Comparison of ENCODE assay signal across 1 cellular context in genomic region chr13:33918199-33918932, GRCh38.
TF ChIP-seq lines count a peak whose summit lies in the region.

No MANE protein-coding gene starts in this region.

TF ChIP-seq in HEK293, 187 proteins besides CTCF, POLR2A, EP300 and RAD21 (continued from another document):
- TF ChIP-seq BCL11B (tag by site-specific recombination; IDR thresholded peaks at IDR 0.05; ENCODE audit: low read depth) (no peak), ZNF341 (tag by site-specific recombination; IDR thresholded peaks at IDR 0.05; ENCODE audit: low read depth) (no peak), ZNF629 (tag by site-specific recombination; IDR thresholded peaks at IDR 0.05) (peak; percentile 43; the same call in 1 of the 2 replicates), ZNF670 (tag by site-specific recombination; IDR thresholded peaks at IDR 0.05; ENCODE audit: low read depth) (no peak), ZBTB21 (tag by site-specific recombination; IDR thresholded peaks at IDR 0.05) (no peak; the same call in 1 of the 2 replicates), SCRT2 (tag by site-specific recombination; IDR thresholded peaks at IDR 0.05) (0 out of 2 replicates have a peak, but pooled peaks have one; percentile 11), ZNF140 (tag by site-specific recombination; IDR thresholded peaks at IDR 0.05) (no peak), ZNF548 (tag by site-specific recombination; IDR thresholded peaks at IDR 0.05) (no peak), ZNF518A (tag by site-specific recombination; conservative IDR thresholded peaks at IDR 0.05; ENCODE audit: low read depth) (0 out of 2 replicates have a peak, but pooled peaks have one; percentile 12), ZBTB17 (tag by site-specific recombination; IDR thresholded peaks at IDR 0.05) (0 out of 2 replicates have a peak, but pooled peaks have one; percentile 44), ZNF660 (tag by site-specific recombination; IDR thresholded peaks at IDR 0.05) (peak; percentile 58; the same call in 1 of the 2 replicates), ZNF175 (tag by site-specific recombination; IDR thresholded peaks at IDR 0.05) (no peak), ZNF324 (tag by site-specific recombination; IDR thresholded peaks at IDR 0.05) (no peak)
- TF ChIP-seq, protein P1, sequence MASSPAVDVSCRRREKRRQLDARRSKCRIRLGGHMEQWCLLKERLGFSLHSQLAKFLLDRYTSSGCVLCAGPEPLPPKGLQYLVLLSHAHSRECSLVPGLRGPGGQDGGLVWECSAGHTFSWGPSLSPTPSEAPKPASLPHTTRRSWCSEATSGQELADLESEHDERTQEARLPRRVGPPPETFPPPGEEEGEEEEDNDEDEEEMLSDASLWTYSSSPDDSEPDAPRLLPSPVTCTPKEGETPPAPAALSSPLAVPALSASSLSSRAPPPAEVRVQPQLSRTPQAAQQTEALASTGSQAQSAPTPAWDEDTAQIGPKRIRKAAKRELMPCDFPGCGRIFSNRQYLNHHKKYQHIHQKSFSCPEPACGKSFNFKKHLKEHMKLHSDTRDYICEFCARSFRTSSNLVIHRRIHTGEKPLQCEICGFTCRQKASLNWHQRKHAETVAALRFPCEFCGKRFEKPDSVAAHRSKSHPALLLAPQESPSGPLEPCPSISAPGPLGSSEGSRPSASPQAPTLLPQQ (tag by site-specific recombination; IDR thresholded peaks at IDR 0.05), result 0 out of 2 replicates have a peak, but pooled peaks have one; percentile 17
- TF ChIP-seq, protein P2, sequence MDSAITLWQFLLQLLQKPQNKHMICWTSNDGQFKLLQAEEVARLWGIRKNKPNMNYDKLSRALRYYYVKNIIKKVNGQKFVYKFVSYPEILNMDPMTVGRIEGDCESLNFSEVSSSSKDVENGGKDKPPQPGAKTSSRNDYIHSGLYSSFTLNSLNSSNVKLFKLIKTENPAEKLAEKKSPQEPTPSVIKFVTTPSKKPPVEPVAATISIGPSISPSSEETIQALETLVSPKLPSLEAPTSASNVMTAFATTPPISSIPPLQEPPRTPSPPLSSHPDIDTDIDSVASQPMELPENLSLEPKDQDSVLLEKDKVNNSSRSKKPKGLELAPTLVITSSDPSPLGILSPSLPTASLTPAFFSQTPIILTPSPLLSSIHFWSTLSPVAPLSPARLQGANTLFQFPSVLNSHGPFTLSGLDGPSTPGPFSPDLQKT (IDR thresholded peaks at IDR 0.05; ENCODE audit: borderline replicate concordance, low read depth, low read length), result no peak
- TF ChIP-seq, protein P3, sequence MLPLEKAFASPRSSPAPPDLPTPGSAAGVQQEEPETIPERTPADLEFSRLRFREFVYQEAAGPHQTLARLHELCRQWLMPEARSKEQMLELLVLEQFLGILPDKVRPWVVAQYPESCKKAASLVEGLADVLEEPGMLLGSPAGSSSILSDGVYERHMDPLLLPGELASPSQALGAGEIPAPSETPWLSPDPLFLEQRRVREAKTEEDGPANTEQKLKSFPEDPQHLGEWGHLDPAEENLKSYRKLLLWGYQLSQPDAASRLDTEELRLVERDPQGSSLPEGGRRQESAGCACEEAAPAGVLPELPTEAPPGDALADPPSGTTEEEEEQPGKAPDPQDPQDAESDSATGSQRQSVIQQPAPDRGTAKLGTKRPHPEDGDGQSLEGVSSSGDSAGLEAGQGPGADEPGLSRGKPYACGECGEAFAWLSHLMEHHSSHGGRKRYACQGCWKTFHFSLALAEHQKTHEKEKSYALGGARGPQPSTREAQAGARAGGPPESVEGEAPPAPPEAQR (tag by site-specific recombination; IDR thresholded peaks at IDR 0.05), result no peak
